23 cellular contexts compared by ENCODE assay signal in the genomic region with DNA sequence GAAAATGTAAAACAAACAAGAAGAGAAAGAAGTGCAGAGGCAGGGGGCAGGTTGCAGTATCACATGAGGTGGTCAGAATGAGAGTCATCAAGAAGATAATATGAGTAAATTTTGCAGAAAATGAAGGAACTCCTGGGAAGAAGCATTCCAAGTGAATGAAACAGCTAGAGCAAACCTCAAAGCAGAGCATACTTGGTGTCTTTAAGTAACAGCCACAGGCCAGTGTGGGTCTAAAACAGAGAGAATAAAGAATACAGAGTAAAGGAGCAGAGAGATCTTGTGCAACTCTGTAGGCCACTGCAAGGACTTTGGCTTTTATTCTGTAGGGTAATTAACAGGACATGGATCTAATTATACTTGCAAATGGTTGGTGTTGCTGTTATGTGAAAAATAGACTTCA.
DNase-seq lines count a peak whose midpoint lies in the region; ATAC-seq, FAIRE-seq and TF ChIP-seq lines count a peak whose summit lies in the region.
"Had no signal": no experiment of that assay in that cellular context is flagged by ENCODE, and none has a peak within 500 bp of the region (broad histone marks: within the 10 kb centered on the region; RNA-seq: fewer than 3 reads in every experiment).

No MANE protein-coding gene starts in this region.

- no peak overlapping the region for H3K27ac Mint-ChIP-seq in CD4-positive, alpha-beta T cell
- H3K27ac Mint-ChIP-seq: activated naive CD8-positive, alpha-beta T cell treated with anti-CD3 and anti-CD28 coated beads, Interleukin-2, amount 10 ng/mL, durations not matched to agents 7 days and 5 days; activated T-helper 2 cell treated with anti-CD3 and anti-CD28 coated beads, Interferon-gamma antibody, Interleukin-2, Interleukin-4, amounts not matched to agents 10 μg/mL and 5 μg/mL and 100 μg/mL, durations not matched to agents 14 hours and 24 hours and 36 hours; H9; IgD-negative memory B cell; neural progenitor cell had no signal

- no peaks in the 10 kb centered on the region for H3K4me1 Mint-ChIP-seq in CD4-positive, alpha-beta T cell (ENCODE audit: low read depth)
- H3K4me1 Mint-ChIP-seq: activated naive CD8-positive, alpha-beta T cell treated with anti-CD3 and anti-CD28 coated beads, Interleukin-2, amount 10 ng/mL, durations not matched to agents 7 days and 5 days; H9; neural progenitor cell had no signal

- H3K27me3 Mint-ChIP-seq in CD4-positive, alpha-beta T cell, result no peaks in the 10 kb centered on the region
- H3K27me3 Mint-ChIP-seq: activated naive CD8-positive, alpha-beta T cell treated with anti-CD3 and anti-CD28 coated beads, Interleukin-2, amount 10 ng/mL, durations not matched to agents 7 days and 5 days; IgD-negative memory B cell had no signal

- no peaks in the 10 kb centered on the region for H3K9me3 ChIP-seq in CD4-positive, alpha-beta T cell (ENCODE audit: control insufficient read depth, low read length)

- no peak for TF ChIP-seq CTCF in epithelial cell of proximal tubule (conservative IDR thresholded peaks at IDR 0.05; ENCODE audit: low read depth, low read length)
- TF ChIP-seq CTCF in D721Med (IDR thresholded peaks at IDR 0.05; ENCODE audit: insufficient read depth, missing control alignments), result no peak
- TF ChIP-seq CTCF in CD4-positive, alpha-beta T cell (IDR thresholded peaks at IDR 0.05), result no peak

- ATAC-seq in GM21576 (IDR thresholded peaks at IDR 0.05; ENCODE audit: unreplicated experiment) (no peak), HG02678 (IDR thresholded peaks at IDR 0.05; ENCODE audit: unreplicated experiment) (no peak)
- no peak for ATAC-seq in CD4-positive, alpha-beta T cell (ENCODE audit: poor library complexity)
- ATAC-seq: foreskin keratinocyte, lower lobe of right lung had no signal

- H3K27ac ChIP-seq in CD4-positive, alpha-beta T cell (ENCODE audit: low read depth, low read length), result no peak overlapping the region
- H3K27ac ChIP-seq: foreskin keratinocyte, lower lobe of right lung, neural progenitor cell had no signal

- peak; percentile 87 for DNase-seq in EH (ENCODE audit: low read depth)
- peak; percentile 20 for DNase-seq in RPMI7951 (ENCODE audit: low read depth)
- DNase-seq in epithelial cell of proximal tubule (ENCODE audit: low read depth), result peak; percentile 3
- DNase-seq in non-pigmented ciliary epithelial cell (ENCODE audit: low read depth), result peak; percentile 48
- no peak for DNase-seq in D721Med (ENCODE audit: insufficient read length, low spot score)
- no peak for DNase-seq in CD4-positive, alpha-beta T cell
- DNase-seq: activated CD4-positive, alpha-beta T cell treated with anti-CD3 and anti-CD28 coated beads, Interleukin-2, amount 50 U/mL, for 1 hour; activated CD8-positive, alpha-beta memory T cell treated with anti-CD3 and anti-CD28 coated beads, Interleukin-2, amount 50 U/mL, for 4 hours; activated naive CD8-positive, alpha-beta T cell treated with anti-CD3 and anti-CD28 coated beads, Interleukin-2, amount 10 ng/mL, durations not matched to agents 7 days and 5 days; dermis blood vessel endothelial cell; DMS79; foreskin keratinocyte; H9; hippocampal formation; lower lobe of right lung; NCI-H1417; NCI-H510A treated with DMSO at 0.1 percent for 48 hours had no signal

- H3K4me3 Mint-ChIP-seq in CD4-positive, alpha-beta T cell, result no peak overlapping the region
- H3K4me3 Mint-ChIP-seq: activated naive CD8-positive, alpha-beta T cell treated with anti-CD3 and anti-CD28 coated beads, Interleukin-2, amount 10 ng/mL, durations not matched to agents 7 days and 5 days; H9; IgD-negative memory B cell; neural progenitor cell had no signal

- no peaks in the 10 kb centered on the region for H3K27me3 ChIP-seq in CD4-positive, alpha-beta T cell (ENCODE audit: control insufficient read depth, insufficient read depth, low read length)
- H3K27me3 ChIP-seq: foreskin keratinocyte, neural progenitor cell had no signal

- peaks cover 8% of the 10 kb centered on the region for H3K9me3 Mint-ChIP-seq in CD4-positive, alpha-beta T cell
- H3K9me3 Mint-ChIP-seq: activated naive CD8-positive, alpha-beta T cell treated with anti-CD3 and anti-CD28 coated beads, Interleukin-2, amount 10 ng/mL, durations not matched to agents 7 days and 5 days; activated T-helper 2 cell treated with anti-CD3 and anti-CD28 coated beads, Interferon-gamma antibody, Interleukin-2, Interleukin-4, amounts not matched to agents 10 μg/mL and 5 μg/mL and 100 μg/mL, durations not matched to agents 14 hours and 24 hours and 36 hours had no signal

- POLR2A ChIA-PET in CD4-positive, alpha-beta T cell (lab: Charles Lee), result no interaction called here

- CTCF ChIA-PET in CD4-positive, alpha-beta T cell (lab: Charles Lee), result no interaction called here

- H3K36me3 Mint-ChIP-seq in CD4-positive, alpha-beta T cell (ENCODE audit: low read depth), result no peaks in the 10 kb centered on the region
- H3K36me3 Mint-ChIP-seq: activated naive CD8-positive, alpha-beta T cell treated with anti-CD3 and anti-CD28 coated beads, Interleukin-2, amount 10 ng/mL, durations not matched to agents 7 days and 5 days; IgD-negative memory B cell; neural progenitor cell had no signal

- no peak for FAIRE-seq in D721Med (lab: Jason Lieb, UNC)
- FAIRE-seq: islet of Langerhans had no signal

- intact Hi-C loops in CD4-positive, alpha-beta T cell (cut with DNase I, micrococcal nuclease), result no loop called here

- no peak overlapping the region for H3K4me3 ChIP-seq in epithelial cell of proximal tubule (ENCODE audit: low read depth, low read length)
- H3K4me3 ChIP-seq: lower lobe of right lung, neural progenitor cell had no signal

Comparison
In these comparisons a context has a peak if more than half of its experiments do, and no peak if none do; other contexts are left out.
1. DNase-seq: peak in EH (single experiment), RPMI7951 (single experiment), epithelial cell of proximal tubule (single experiment) and non-pigmented ciliary epithelial cell (single experiment); none in D721Med (single experiment) and CD4-positive, alpha-beta T cell (0 of 10).